In the genomic region with DNA sequence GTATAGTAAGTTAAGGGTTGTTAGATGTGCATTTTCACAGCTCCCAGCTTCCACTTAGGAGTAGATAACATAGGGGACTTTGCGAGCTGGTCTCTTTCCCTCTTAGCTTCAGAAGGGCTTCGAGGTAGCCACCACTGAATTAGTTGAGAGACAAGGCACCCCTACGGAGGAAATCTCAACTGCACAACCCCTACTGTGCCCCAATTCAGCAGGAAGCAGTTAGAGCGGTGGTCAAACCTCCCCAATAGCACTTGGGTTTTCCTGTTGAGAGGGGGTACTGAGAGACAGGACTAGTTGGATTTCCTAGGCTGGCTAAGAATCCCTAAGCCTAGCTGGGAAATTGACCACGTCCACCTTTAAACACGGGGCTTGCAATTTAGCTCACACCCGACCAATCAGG, we compare ENCODE assay signal across 8 cellular contexts. TPM values are rescaled to one million over a fixed set of nuclear protein-coding genes. Genes with fewer than 3 reads are reported as not detected.
DNase-seq lines count a peak whose midpoint lies in the region; ATAC-seq and TF ChIP-seq lines count a peak whose summit lies in the region.

No MANE protein-coding gene starts in this region.

- H3K36me3 ChIP-seq in ES-I3 (ENCODE audit: insufficient read depth, low read length): no peaks in the 10 kb centered on the region
- no peaks in the 10 kb centered on the region; the same call in 1 of the 2 replicates for H3K36me3 ChIP-seq in Panc1 (ENCODE audit: control insufficient read depth, insufficient read depth, low read length)
- no peaks in the 10 kb centered on the region for H3K36me3 ChIP-seq in esophagus muscularis mucosa
- no peaks in the 10 kb centered on the region for H3K36me3 ChIP-seq in psoas muscle (ENCODE audit: insufficient read depth in 1 of 2, low read depth in 1 of 2)

- DNase-seq in Panc1 (ENCODE audit: low read depth, low spot score) (no peak), esophagus muscularis mucosa (ENCODE audit: extremely low spot score) (no peak), psoas muscle (no peak), NCI-H446 treated with DMSO at 0.1 percent for 48 hours (lab: John Stamatoyannopoulos, UW) (no peak)

- POLR2A ChIA-PET in Panc1 (lab: Charles Lee): no interaction called here

- BruUV-seq in Panc1 (replicated peaks; lab: Mats Ljungman, UMichigan): TSS peak; percentile 95

- peaks cover 18% of the 10 kb centered on the region for H3K4me1 ChIP-seq in ES-I3 (ENCODE audit: insufficient read depth, low read length)
- H3K4me1 ChIP-seq in Panc1 (ENCODE audit: control insufficient read depth, insufficient read depth, low read length): peaks cover 12% of the 10 kb centered on the region; the same call in 1 of the 2 replicates
- H3K4me1 ChIP-seq in esophagus muscularis mucosa: peaks cover 31 to 44% (median 39%) of the 10 kb centered on the region in 4 donors
- H3K4me1 ChIP-seq in psoas muscle: peaks cover 29% of the 10 kb centered on the region

- TF ChIP-seq EP300 in esophagus muscularis mucosa (IDR thresholded peaks at IDR 0.05): no peak

- peak overlapping the region; percentile 98 for H3K27ac ChIP-seq in Panc1 (ENCODE audit: low read length)
- no peak overlapping the region for H3K27ac ChIP-seq in esophagus muscularis mucosa (replicated peaks in 1 of 4)
- H3K27ac ChIP-seq in psoas muscle: peak overlapping the region; percentile 96

- CTCF ChIA-PET in Panc1 (lab: Charles Lee): interaction anchor here (1.6 kb wide), 1 partner anchor 211 kb away, joined by 5 read pairs; no protein-coding TSS in a partner anchor

- in situ Hi-C loops in Panc1 (cut with HindIII; ENCODE audit: low pct_unique_long_range_greater_than_20kb, low sequenced_read_pairs): no loop called here

- WGBS in esophagus muscularis mucosa: 85% methylated on average over 7 of the region's 7 CpGs
- 87 to 92% (median 91%) methylated on average over 7 of the region's 7 CpGs for WGBS in psoas muscle, 3 donors

- H3K4me3 ChIP-seq in Panc1 (ENCODE audit: low read depth in 2 of 2, low read length in 2 of 2) (peak overlapping the region; percentile 78 to 97), esophagus muscularis mucosa (peak overlapping the region; percentile 89 to 99 (median 96)), psoas muscle (peak overlapping the region; percentile 96)

- ATAC-seq in Panc1: no peak
- ATAC-seq in psoas muscle: no peak
- no peak for ATAC-seq in GM21447 (IDR thresholded peaks at IDR 0.05; ENCODE audit: unreplicated experiment)
- no peak for ATAC-seq in HG02642 (IDR thresholded peaks at IDR 0.05; ENCODE audit: poor library complexity, unreplicated experiment)
- ATAC-seq in HG03139 (IDR thresholded peaks at IDR 0.05; ENCODE audit: unreplicated experiment): no peak

- H3K27me3 ChIP-seq in Panc1 (ENCODE audit: control insufficient read depth, insufficient read depth, low read length): no peaks in the 10 kb centered on the region
- no peaks in the 10 kb centered on the region for H3K27me3 ChIP-seq in esophagus muscularis mucosa
- H3K27me3 ChIP-seq in psoas muscle (ENCODE audit: insufficient read depth in 3 of 3, low read length in 2 of 3): no peaks in the 10 kb centered on the region

- H3K9me3 ChIP-seq in ES-I3 (ENCODE audit: control insufficient read depth, insufficient read depth, low read length) (no peaks in the 10 kb centered on the region), Panc1 (ENCODE audit: control insufficient read depth, insufficient read depth, low read depth, low read length) (peaks cover 10% of the 10 kb centered on the region; the same call in 1 of the 2 replicates), esophagus muscularis mucosa (no peaks in the 10 kb centered on the region), psoas muscle (no peaks in the 10 kb centered on the region)

- TF ChIP-seq CTCF in Panc1 (IDR thresholded peaks at IDR 0.05) (no peak), esophagus muscularis mucosa (IDR thresholded peaks at IDR 0.05) (no peak), psoas muscle (IDR thresholded peaks at IDR 0.05) (no peak)

- intact Hi-C loops in Panc1 (cut with micrococcal nuclease; ENCODE audit: unreplicated experiment): no loop called here
- intact Hi-C loops in esophagus muscularis mucosa (cut with DNase I): loop anchor here (5.0 kb wide), 1 partner anchor 106 kb away; the partner anchor contains the start of gene SEPTIN7
- intact Hi-C loops in psoas muscle (cut with DNase I): loop anchor here (10.0 kb wide), 3 partner anchors 51 to 599 kb away; no protein-coding TSS in a partner anchor

- peak overlapping the region; percentile 80 for H3K9ac ChIP-seq in ES-I3 (ENCODE audit: low read depth, low read length)

- no peak for TF ChIP-seq POLR2A in esophagus muscularis mucosa (IDR thresholded peaks at IDR 0.05; ENCODE audit: low read depth)

RNA-seq across cellular contexts. Expression of gene HERPUD2, which starts 1.1 kb away (rescaled TPM):
- total RNA-seq in Panc1 (2021; ENCODE audit: unreplicated experiment) (36.4 TPM), esophagus muscularis mucosa (10 to 100 TPM; 25.3 to 43.4 (median 33.9) TPM), psoas muscle (10 to 100 TPM; 12.5 to 21.5 (median 16.4) TPM)
- polyA plus RNA-seq in Panc1 (2012; ENCODE audit: insufficient read length): 41.5 TPM
- 10 to 100 TPM in 2 of 3 donors, 1 to 10 TPM in 1; 7.9 to 10.2 (median 10.0) TPM for polyA plus RNA-seq in psoas muscle

Comparison
In these comparisons a context has a peak if more than half of its experiments do, and no peak if none do; other contexts are left out.
1. H3K27ac ChIP-seq: peak in Panc1 (single experiment) and psoas muscle (single experiment); none in esophagus muscularis mucosa (0 of 4).
2. Peak in every context shown above with its lines, with median percentiles within 50 percentile points of each other: H3K4me3 ChIP-seq.